Comparison of ENCODE assay signal across 10 cellular contexts in genomic region chr2:215552144-215552580, GRCh38.
"Had no signal": no experiment of that assay in that cellular context is flagged by ENCODE, and none has a peak within 500 bp of the region (broad histone marks: within the 10 kb centered on the region; RNA-seq: fewer than 3 reads in every experiment).

No MANE protein-coding gene starts in this region.

- DNase-seq: GM23248, GOT3, H7, HFFc6, IMR-90, KG1 had no signal

- H2AFZ ChIP-seq: GM23248 had no signal

- ATAC-seq: HCT116, K562 had no signal

- H3K36me3 ChIP-seq: HAP-1 had no signal

- H3K9me3 ChIP-seq: HAP-1 had no signal

- FAIRE-seq: K562 had no signal

- H3K27ac ChIP-seq: GM23248, HL-60 had no signal

- H3K9ac ChIP-seq: GM23248 had no signal

- H3K4me3 ChIP-seq: GM23248, HAP-1, K562 had no signal
